ENCODE assay signal across 18 cellular contexts in the genomic region with DNA sequence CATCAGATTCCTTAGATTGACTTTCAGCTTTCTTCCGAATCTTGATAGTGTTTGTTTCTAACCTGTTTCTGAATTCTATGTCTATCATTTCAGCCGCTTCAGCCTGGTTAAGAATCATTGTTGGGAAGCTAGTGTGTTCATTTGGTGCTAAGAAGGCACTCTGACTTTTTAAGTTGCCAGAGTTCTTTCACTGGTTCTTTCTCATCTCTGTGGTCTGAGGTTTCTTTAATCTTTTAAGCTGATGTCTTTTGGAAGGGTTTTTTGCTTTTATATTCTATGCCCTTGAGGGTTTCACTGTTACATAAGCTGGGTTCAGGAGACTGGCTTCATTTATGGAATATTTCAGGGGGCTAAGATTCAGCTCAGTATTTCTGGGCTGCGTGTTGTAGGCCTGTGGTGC.
"Had no signal": no experiment of that assay in that cellular context is flagged by ENCODE, and none has a peak within 500 bp of the region (broad histone marks: within the 10 kb centered on the region; RNA-seq: fewer than 3 reads in every experiment).

No MANE protein-coding gene starts in this region.

- H3K27me3 ChIP-seq: cardiac muscle cell, tibial nerve, uterus had no signal

- H3K4me1 Mint-ChIP-seq: stimulated activated memory B cell treated with anti-CD40 and anti-IgM and Interleukin-4, amounts not matched to agents 10 μg/mL and 1 μg/mL and 100 μg/mL, for 72 hours had no signal

- H3K27ac Mint-ChIP-seq: endodermal cell; natural killer cell treated with Interleukin-12 subunit alpha and Interleukin-12 subunit beta and Interleukin-15 and Interleukin-18, amount 100 ng/mL, for 72 hours; stimulated activated memory B cell treated with anti-CD40 and anti-IgM and Interleukin-4, amounts not matched to agents 10 μg/mL and 1 μg/mL and 100 μg/mL, for 72 hours had no signal

- H3K27ac ChIP-seq: cardiac muscle cell, dorsolateral prefrontal cortex, SK-N-MC, tibial nerve, uterus had no signal

- H3K36me3 ChIP-seq: cardiac muscle cell, tibial nerve, uterus had no signal

- ATAC-seq: left cardiac atrium; natural killer cell treated with Interleukin-12 subunit alpha and Interleukin-12 subunit beta and Interleukin-15 and Interleukin-18, amount 100 ng/mL, for 72 hours; sciatic nerve; stimulated activated memory B cell treated with anti-CD40 and anti-IgM and Interleukin-4, amounts not matched to agents 10 μg/mL and 1 μg/mL and 100 μg/mL, for 72 hours had no signal

- H3K36me3 Mint-ChIP-seq: natural killer cell treated with Interleukin-12 subunit alpha and Interleukin-12 subunit beta and Interleukin-15 and Interleukin-18, amount 100 ng/mL, for 72 hours; stimulated activated memory B cell treated with anti-CD40 and anti-IgM and Interleukin-4, amounts not matched to agents 10 μg/mL and 1 μg/mL and 100 μg/mL, for 72 hours had no signal

- H3K4me3 Mint-ChIP-seq: endodermal cell; natural killer cell treated with Interleukin-12 subunit alpha and Interleukin-12 subunit beta and Interleukin-15 and Interleukin-18, amount 100 ng/mL, for 72 hours; stimulated activated memory B cell treated with anti-CD40 and anti-IgM and Interleukin-4, amounts not matched to agents 10 μg/mL and 1 μg/mL and 100 μg/mL, for 72 hours had no signal

- H3K9me3 Mint-ChIP-seq: natural killer cell treated with Interleukin-12 subunit alpha and Interleukin-12 subunit beta and Interleukin-15 and Interleukin-18, amount 100 ng/mL, for 72 hours had no signal

- H3K9me3 ChIP-seq: uterus had no signal

- H3K4me3 ChIP-seq: cardiac muscle cell, dorsolateral prefrontal cortex, SK-N-MC, tibial nerve, uterus had no signal

- DNase-seq: activated CD4-positive, CD25-positive, alpha-beta regulatory T cell; amygdala; dorsolateral prefrontal cortex; endodermal cell; foreskin melanocyte; glutamatergic neuron; hippocampal formation; left cardiac atrium; mesenchymal stem cell; stimulated activated CD4-positive, alpha-beta T cell treated with anti-CD3 and anti-CD28 coated beads, Interleukin-4, amount 100 ng/mL, for 4 hours; T-helper 9 cell; uterus had no signal

- H3K4me1 ChIP-seq: uterus had no signal
